ENCODE assay signal across 24 cellular contexts in genomic region chr14:58566979-58567378, GRCh38.
"Had no signal": no experiment of that assay in that cellular context is flagged by ENCODE, and none has a peak within 500 bp of the region (broad histone marks: within the 10 kb centered on the region; RNA-seq: fewer than 3 reads in every experiment).

No MANE protein-coding gene starts in this region.

- H3K27ac ChIP-seq: PC-9 had no signal

- ATAC-seq: activated T-helper 17 cell treated with anti-CD3 and anti-CD28 coated beads, Interleukin-2, amount 50 U/mL, for 72 hours had no signal

- FAIRE-seq: astrocyte, TTC549 had no signal

- H3K36me3 ChIP-seq: MG63 had no signal

- H2AFZ ChIP-seq: PC-9 had no signal

- H3K4me2 ChIP-seq: PC-9 had no signal

- H3K9me3 ChIP-seq: MG63 had no signal

- DNase-seq: activated CD4-positive, alpha-beta memory T cell treated with anti-CD3 and anti-CD28 coated beads for 36 hours; activated CD4-positive, alpha-beta T cell treated with anti-CD3 and anti-CD28 coated beads, Interleukin-2, amount 10 ng/mL, durations not matched to agents 7 days and 5 days; activated CD4-positive, CD25-positive, alpha-beta regulatory T cell; activated CD8-positive, alpha-beta memory T cell treated with anti-CD3 and anti-CD28 coated beads for 24 hours; activated gamma-delta T cell; activated naive CD4-positive, alpha-beta T cell treated with anti-CD3 and anti-CD28 coated beads for 36 hours; activated T-cell treated with anti-CD3 and anti-CD28 coated beads for 4 hours; activated T-cell treated with anti-CD3 and anti-CD28 coated beads, Interleukin-2, amount 50 U/mL, for 48 hours; amygdala; KG1; MG63; NCI-H1105 treated with DMSO at 0.1 percent for 48 hours; NCI-H1436 treated with DMSO at 0.1 percent for 48 hours; NCI-H187; NCI-H2081 treated with DMSO at 0.1 percent for 48 hours; NCI-H2227 treated with DMSO at 0.1 percent for 48 hours; NCI-H446 treated with DMSO at 0.1 percent for 48 hours; NCI-H526 treated with DMSO at 0.1 percent for 48 hours; PC-9; SHP77 treated with DMSO at 0.1 percent for 48 hours; T-helper 9 cell had no signal

- H3K27me3 ChIP-seq: MG63 had no signal

- H3K4me3 ChIP-seq: MG63, PC-9 had no signal
